ENCODE assay signal across 8 cellular contexts in the genomic region with DNA sequence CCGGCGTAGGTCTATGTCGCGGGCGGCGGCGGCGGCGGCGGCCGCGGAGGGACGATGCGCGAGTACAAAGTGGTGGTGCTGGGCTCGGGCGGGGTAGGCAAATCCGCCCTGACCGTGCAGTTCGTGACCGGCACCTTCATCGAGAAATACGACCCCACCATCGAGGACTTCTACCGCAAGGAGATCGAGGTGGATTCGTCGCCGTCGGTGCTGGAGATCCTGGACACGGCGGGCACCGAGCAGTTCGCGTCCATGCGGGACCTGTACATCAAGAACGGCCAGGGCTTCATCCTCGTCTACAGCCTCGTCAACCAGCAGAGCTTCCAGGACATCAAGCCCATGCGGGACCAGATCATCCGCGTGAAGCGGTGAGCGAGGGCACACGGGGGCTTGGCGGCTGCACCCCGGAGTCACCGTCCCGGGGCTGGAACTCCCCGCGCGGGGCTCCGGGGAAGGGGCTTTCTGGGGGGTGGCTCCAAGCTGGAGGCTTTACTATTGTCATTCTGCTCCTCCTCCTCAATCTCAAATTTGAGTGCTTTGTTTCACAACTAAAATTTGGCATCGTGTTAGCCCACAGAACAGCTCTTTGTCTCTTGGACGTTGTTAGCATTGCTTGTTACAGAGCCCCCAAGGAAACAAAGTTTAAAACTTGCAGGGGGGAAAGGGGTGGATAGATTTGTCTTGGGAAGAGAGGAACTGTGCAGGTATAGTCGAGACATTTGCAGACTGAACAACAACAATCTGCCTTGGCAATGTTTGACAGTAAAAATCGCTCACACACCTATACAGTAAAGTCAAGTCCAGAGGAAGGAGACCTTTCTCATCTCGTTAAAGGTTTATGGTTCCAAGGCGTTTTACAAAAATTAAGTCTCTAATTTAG. TPM values are rescaled to one million over a fixed set of nuclear protein-coding genes. Genes with fewer than 3 reads are reported as not detected.
DNase-seq lines count a peak whose midpoint lies in the region; ATAC-seq lines count a peak whose summit lies in the region.

No MANE protein-coding gene starts in this region.

- peak; percentile 37 for DNase-seq in CD1c-positive myeloid dendritic cell (ENCODE audit: extremely low spot score)
- DNase-seq in MG63: peak; percentile 33
- DNase-seq in activated CD8-positive, alpha-beta memory T cell treated with anti-CD3 and anti-CD28 coated beads for 24 hours: peak; percentile 80
- peak; percentile 11 for DNase-seq in stimulated activated CD8-positive, alpha-beta memory T cell treated with anti-CD3 and anti-CD28 coated beads, Interleukin-7, amount 100 ng/mL, for 24 hours (ENCODE audit: low read depth)
- DNase-seq in COLO829 (ENCODE audit: low spot score): no peak

- peak; percentile 1 for ATAC-seq in GM21526 (IDR thresholded peaks at IDR 0.05; ENCODE audit: low FRiP score, unreplicated experiment)

- no peaks in the 10 kb centered on the region for H3K27me3 ChIP-seq in MG63
- H3K27me3 ChIP-seq in endocrine pancreas (ENCODE audit: control insufficient read depth, insufficient read depth, low read length): no peaks in the 10 kb centered on the region
- H3K27me3 ChIP-seq in mucosa of stomach (ENCODE audit: control insufficient read depth, insufficient read depth, low read length): no peaks in the 10 kb centered on the region

- H3K9ac ChIP-seq in endocrine pancreas (ENCODE audit: control insufficient read depth, insufficient read depth, low read length) (peak overlapping the region; percentile 54), mucosa of stomach (ENCODE audit: low read length) (peak overlapping the region; percentile 48)

- H3K4me1 ChIP-seq in endocrine pancreas (ENCODE audit: control insufficient read depth, insufficient read depth, low read length) (peaks cover 3% of the 10 kb centered on the region), mucosa of stomach (ENCODE audit: control insufficient read depth, insufficient read depth, low read length) (no peaks in the 10 kb centered on the region)

- H3K9me3 ChIP-seq in MG63 (no peaks in the 10 kb centered on the region), endocrine pancreas (ENCODE audit: control insufficient read depth, low read length) (no peaks in the 10 kb centered on the region), mucosa of stomach (ENCODE audit: control insufficient read depth, low read length) (no peaks in the 10 kb centered on the region)

- H3K36me3 ChIP-seq in MG63: no peaks in the 10 kb centered on the region; the same call in 1 of the 2 replicates
- no peaks in the 10 kb centered on the region for H3K36me3 ChIP-seq in endocrine pancreas (ENCODE audit: control insufficient read depth, insufficient read depth, low read length)
- no peaks in the 10 kb centered on the region for H3K36me3 ChIP-seq in mucosa of stomach (ENCODE audit: control insufficient read depth, insufficient read depth, low read length)

- peak overlapping the region; percentile 65 for H3K4me3 ChIP-seq in MG63
- H3K4me3 ChIP-seq in endocrine pancreas (ENCODE audit: control insufficient read depth, insufficient read depth, low read length): peak overlapping the region; percentile 92
- H3K4me3 ChIP-seq in mucosa of stomach (ENCODE audit: low read length): peak overlapping the region; percentile 48

RNA-seq across cellular contexts. Expression of gene RAP2A, which starts 0.7 kb away (rescaled TPM):
- total RNA-seq in MG63 (2014; rRNA removed; shearing (Covaris generic); ENCODE audit: low replicate concordance): 17.4 and 21.3 TPM in 2 replicates
